In the genomic region with DNA sequence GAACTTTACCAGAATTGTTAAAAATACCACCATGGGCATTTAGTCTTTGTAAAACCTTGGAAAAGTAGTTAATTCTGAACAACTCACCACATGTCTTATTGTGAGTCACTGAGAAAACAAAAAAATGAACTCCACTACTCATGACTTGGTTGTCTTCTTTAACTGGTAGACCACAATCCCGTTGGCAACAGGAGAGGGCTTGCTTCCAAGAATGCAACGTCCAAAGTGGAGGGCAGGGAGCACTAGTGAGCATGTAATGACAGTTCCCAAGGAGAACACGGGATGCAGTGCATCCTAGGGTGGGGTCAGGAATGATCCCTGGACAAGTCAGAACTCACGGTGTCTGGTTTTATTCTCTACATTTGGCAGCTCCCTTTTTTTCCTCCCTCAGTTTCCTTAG, we compare ENCODE assay signal across 10 cellular contexts. TPM values are rescaled to one million over a fixed set of nuclear protein-coding genes. Genes with fewer than 3 reads are reported as not detected.
DNase-seq lines count a peak whose midpoint lies in the region; ATAC-seq and TF ChIP-seq lines count a peak whose summit lies in the region.
"Had no signal": no experiment of that assay in that cellular context is flagged by ENCODE, and none has a peak within 500 bp of the region (broad histone marks: within the 10 kb centered on the region; RNA-seq: fewer than 3 reads in every experiment).

No MANE protein-coding gene starts in this region.

- no peaks in the 10 kb centered on the region for H3K9me3 Mint-ChIP-seq in chondrocyte (ENCODE audit: low read depth)

- peak overlapping the region; percentile 85 for H3K27ac Mint-ChIP-seq in chondrocyte (ENCODE audit: unreplicated experiment)

- H3K36me3 Mint-ChIP-seq in chondrocyte (ENCODE audit: low read depth): no peaks in the 10 kb centered on the region

- H3K4me1 Mint-ChIP-seq in chondrocyte (ENCODE audit: low read depth): peaks cover 31% of the 10 kb centered on the region

- H3K4me3 Mint-ChIP-seq in chondrocyte (ENCODE audit: unreplicated experiment): no peak overlapping the region

- ATAC-seq in GM21717 (IDR thresholded peaks at IDR 0.05; ENCODE audit: unreplicated experiment): no peak
- ATAC-seq in GM19035 (IDR thresholded peaks at IDR 0.05; ENCODE audit: unreplicated experiment): no peak
- ATAC-seq: GM12878 had no signal

- TF ChIP-seq CTCF in chondrocyte (IDR thresholded peaks at IDR 0.05): peak; percentile 75

- peak; percentile 90 for DNase-seq in Caki2 (ENCODE audit: low read depth)
- peak; percentile 94 for DNase-seq in M059J (ENCODE audit: low read depth)
- no peak for DNase-seq in chondrocyte (ENCODE audit: low spot score)
- DNase-seq in lung microvascular endothelial cell (ENCODE audit: low read depth in 2 of 2): peak; percentile 10 to 44
- DNase-seq in germinal center (ENCODE audit: low spot score): no peak
- DNase-seq in GF-D8 (lab: John Stamatoyannopoulos, UW): no peak
- DNase-seq: activated T-cell treated with anti-CD3 and anti-CD28 coated beads for 4 hours had no signal

- in situ Hi-C loops in Caki2 (cut with HindIII; ENCODE audit: low pct_unique_long_range_greater_than_20kb, low sequenced_read_pairs): no loop called here

- no peaks in the 10 kb centered on the region for H3K27me3 Mint-ChIP-seq in chondrocyte (ENCODE audit: low read depth)

RNA-seq across cellular contexts. Expression of a gene that starts 15.2 kb away (rescaled TPM):
- 0.38 and 0.44 TPM in 2 replicates for total RNA-seq in Caki2 (2014; rRNA removed; shearing (Covaris generic); ENCODE audit: low replicate concordance)
- total RNA-seq in M059J (2014; rRNA removed; shearing (Covaris generic)): 1.6 and 2.1 TPM in 2 replicates
- 80.0 to 178 TPM (median 81.6 TPM) in 3 replicates for total RNA-seq in chondrocyte
- total RNA-seq in lung microvascular endothelial cell: 4.4 and 13.3 TPM in 2 replicates

Comparison
In these comparisons a context has a peak if more than half of its experiments do, and no peak if none do; other contexts are left out.
1. DNase-seq: peak in Caki2 (single experiment), M059J (single experiment) and lung microvascular endothelial cell (2 of 2); none in chondrocyte (single experiment), germinal center (single experiment) and GF-D8 (single experiment).